ENCODE assay signal across 12 cellular contexts in genomic region chr2:168594778-168595177, GRCh38.
A peak's percentile ranks its signal among the peaks of the same experiment; 100 is the strongest.
DNase-seq lines count a peak whose midpoint lies in the region; ATAC-seq and FAIRE-seq lines count a peak whose summit lies in the region.
"Had no signal": no experiment of that assay in that cellular context is flagged by ENCODE, and none has a peak within 500 bp of the region (broad histone marks: within the 10 kb centered on the region; RNA-seq: fewer than 3 reads in every experiment).

No MANE protein-coding gene starts in this region.

- H3K36me3 Mint-ChIP-seq in T-helper 17 cell (ENCODE audit: low read depth), result peaks cover 2% of the 10 kb centered on the region
- no peaks in the 10 kb centered on the region for H3K36me3 Mint-ChIP-seq in activated T-helper 2 cell treated with anti-CD3 and anti-CD28 coated beads, Interferon-gamma antibody, Interleukin-2, Interleukin-4, amounts not matched to agents 10 μg/mL and 5 μg/mL and 100 μg/mL, durations not matched to agents 14 hours and 24 hours and 36 hours (ENCODE audit: low read depth)

- H3K4me3 Mint-ChIP-seq in T-helper 17 cell, result no peak overlapping the region
- no peak overlapping the region for H3K4me3 Mint-ChIP-seq in activated T-helper 2 cell treated with anti-CD3 and anti-CD28 coated beads, Interferon-gamma antibody, Interleukin-2, Interleukin-4, amounts not matched to agents 10 μg/mL and 5 μg/mL and 100 μg/mL, durations not matched to agents 14 hours and 24 hours and 36 hours (ENCODE audit: low read depth)

- H3K9me3 Mint-ChIP-seq in activated T-helper 2 cell treated with anti-CD3 and anti-CD28 coated beads, Interferon-gamma antibody, Interleukin-2, Interleukin-4, amounts not matched to agents 10 μg/mL and 5 μg/mL and 100 μg/mL, durations not matched to agents 14 hours and 24 hours and 36 hours, result no peaks in the 10 kb centered on the region

- ATAC-seq in GM19463 (IDR thresholded peaks at IDR 0.05; ENCODE audit: unreplicated experiment), result peak; percentile 87
- ATAC-seq in HG02973 (IDR thresholded peaks at IDR 0.05; ENCODE audit: unreplicated experiment), result peak; percentile 74
- ATAC-seq in T-helper 17 cell, result no peak
- ATAC-seq: activated CD4-positive, CD25-positive, alpha-beta regulatory T cell treated with anti-CD3 and anti-CD28 coated beads, Interleukin-2, amount 50 U/mL, for 24 hours had no signal

- DNase-seq in GM18507 (ENCODE audit: extremely low spot score, insufficient read length, low read depth) (no peak), T-helper 17 cell (no peak), hippocampal formation (lab: John Stamatoyannopoulos, UW) (no peak), foreskin melanocyte (no peak), SIG-M5 treated with dmso at 0.1 percent for 504 hours (lab: John Stamatoyannopoulos, UW; ENCODE audit: unreplicated experiment) (no peak)
- no peak for DNase-seq in activated T-helper 2 cell treated with anti-CD3 and anti-CD28 coated beads, Interferon-gamma antibody, Interleukin-2, Interleukin-4, amounts not matched to agents 10 μg/mL and 5 μg/mL and 100 μg/mL, durations not matched to agents 14 hours and 24 hours and 36 hours (ENCODE audit: low spot score)
- DNase-seq: NCI-H1105 treated with DMSO at 0.1 percent for 48 hours, RPMI8226 had no signal

- peak overlapping the region; percentile 19 for H3K27ac Mint-ChIP-seq in T-helper 17 cell
- H3K27ac Mint-ChIP-seq in activated T-helper 2 cell treated with anti-CD3 and anti-CD28 coated beads, Interferon-gamma antibody, Interleukin-2, Interleukin-4, amounts not matched to agents 10 μg/mL and 5 μg/mL and 100 μg/mL, durations not matched to agents 14 hours and 24 hours and 36 hours, result no peak overlapping the region

- H3K4me1 Mint-ChIP-seq in T-helper 17 cell, result peaks cover 10% of the 10 kb centered on the region
- peaks cover 23% of the 10 kb centered on the region for H3K4me1 Mint-ChIP-seq in activated T-helper 2 cell treated with anti-CD3 and anti-CD28 coated beads, Interferon-gamma antibody, Interleukin-2, Interleukin-4, amounts not matched to agents 10 μg/mL and 5 μg/mL and 100 μg/mL, durations not matched to agents 14 hours and 24 hours and 36 hours (ENCODE audit: low read depth)

- no peaks in the 10 kb centered on the region for H3K9me3 ChIP-seq in T-helper 17 cell (ENCODE audit: control insufficient read depth, low read length, poor library complexity, severe bottlenecking)

- FAIRE-seq in GM18507 (lab: Jason Lieb, UNC), result peak; percentile 82
- FAIRE-seq: keratinocyte had no signal

- intact Hi-C loops in activated T-helper 2 cell treated with anti-CD3 and anti-CD28 coated beads, Interferon-gamma antibody, Interleukin-2, Interleukin-4, amounts not matched to agents 10 μg/mL and 5 μg/mL and 100 μg/mL, durations not matched to agents 14 hours and 24 hours and 36 hours (cut with micrococcal nuclease), result no loop called here

- H3K27me3 Mint-ChIP-seq in T-helper 17 cell, result no peaks in the 10 kb centered on the region
- no peaks in the 10 kb centered on the region for H3K27me3 Mint-ChIP-seq in activated T-helper 2 cell treated with anti-CD3 and anti-CD28 coated beads, Interferon-gamma antibody, Interleukin-2, Interleukin-4, amounts not matched to agents 10 μg/mL and 5 μg/mL and 100 μg/mL, durations not matched to agents 14 hours and 24 hours and 36 hours (ENCODE audit: low read depth)
